ENCODE assay signal across 24 cellular contexts in genomic region chr14:64411001-64411400, GRCh38.
"Had no signal": no experiment of that assay in that cellular context is flagged by ENCODE, and none has a peak within 500 bp of the region (broad histone marks: within the 10 kb centered on the region; RNA-seq: fewer than 3 reads in every experiment).

No MANE protein-coding gene starts in this region.

- DNase-seq: activated CD4-positive, alpha-beta memory T cell treated with anti-CD3 and anti-CD28 coated beads, Interleukin-2, amount 10 ng/mL, durations not matched to agents 7 days and 5 days; activated CD4-positive, alpha-beta T cell treated with anti-CD3 and anti-CD28 coated beads, Interleukin-2, amount 10 ng/mL, durations not matched to agents 24 days and 14 days; activated CD4-positive, CD25-positive, alpha-beta regulatory T cell treated with anti-CD3 and anti-CD28 coated beads, Interleukin-2, amount 50 U/mL, for 72 hours; activated T-cell treated with anti-CD3 and anti-CD28 coated beads, Interleukin-2, amount 50 U/mL, for 1 hour; anterior cingulate cortex; colonic mucosa; effector CD8-positive, alpha-beta T cell; left ventricle myocardium superior; stimulated activated CD4-positive, alpha-beta T cell treated with anti-CD3 and anti-CD28 coated beads, Interleukin-12 subunit alpha, Interleukin-12 subunit beta, amount 100 ng/mL, for 4 hours; stimulated activated CD4-positive, alpha-beta T cell treated with anti-CD3 and anti-CD28 coated beads, Interleukin-4, amount 100 ng/mL, for 1 hour; stimulated activated naive CD8-positive, alpha-beta T cell treated with anti-CD3 and anti-CD28 coated beads, Interleukin-15, amount 100 ng/mL, for 72 hours; substantia nigra; T-helper 17 cell; T1000; upper lobe of left lung; WERI-Rb-1 had no signal

- H3K4me1 ChIP-seq: colonic mucosa, upper lobe of left lung had no signal

- H3K27me3 ChIP-seq: colonic mucosa, neutrophil, upper lobe of left lung had no signal

- H3K27ac ChIP-seq: colonic mucosa, neutrophil, skin epidermis, upper lobe of left lung, WERI-Rb-1 had no signal

- H3K4me1 Mint-ChIP-seq: activated naive CD4-positive, alpha-beta T cell treated with anti-CD3 and anti-CD28 coated beads, Interleukin-2, amount 50 U/mL, for 24 hours; activated T-helper 17 cell treated with anti-CD3 and anti-CD28 coated beads, Interleukin-2, amount 50 U/mL, for 72 hours; nephron had no signal

- H3K9me3 ChIP-seq: colonic mucosa, neutrophil, upper lobe of left lung had no signal

- H3K36me3 ChIP-seq: colonic mucosa had no signal

- H3K27ac Mint-ChIP-seq: activated naive CD4-positive, alpha-beta T cell treated with anti-CD3 and anti-CD28 coated beads, Interleukin-2, amount 50 U/mL, for 24 hours; T-helper 17 cell had no signal

- H3K9me3 Mint-ChIP-seq: activated CD4-positive, alpha-beta memory T cell treated with anti-CD3 and anti-CD28 coated beads, Interleukin-2, amount 10 ng/mL, durations not matched to agents 7 days and 5 days; activated CD4-positive, alpha-beta T cell treated with anti-CD3 and anti-CD28 coated beads, Interleukin-2, amount 10 ng/mL, durations not matched to agents 24 days and 14 days; activated naive CD4-positive, alpha-beta T cell treated with anti-CD3 and anti-CD28 coated beads, Interleukin-2, amount 50 U/mL, for 24 hours; activated T-helper 17 cell treated with anti-CD3 and anti-CD28 coated beads, Interleukin-2, amount 50 U/mL, for 72 hours; nephron; stimulated activated naive CD8-positive, alpha-beta T cell treated with anti-CD3 and anti-CD28 coated beads, Interleukin-15, amount 100 ng/mL, for 72 hours had no signal

- H3K4me3 Mint-ChIP-seq: activated CD4-positive, alpha-beta memory T cell treated with anti-CD3 and anti-CD28 coated beads, Interleukin-2, amount 10 ng/mL, durations not matched to agents 7 days and 5 days; activated CD4-positive, alpha-beta T cell treated with anti-CD3 and anti-CD28 coated beads, Interleukin-2, amount 10 ng/mL, durations not matched to agents 24 days and 14 days; activated naive CD4-positive, alpha-beta T cell treated with anti-CD3 and anti-CD28 coated beads, Interleukin-2, amount 50 U/mL, for 24 hours; activated T-helper 17 cell treated with anti-CD3 and anti-CD28 coated beads, Interleukin-2, amount 50 U/mL, for 72 hours; nephron; stimulated activated naive CD8-positive, alpha-beta T cell treated with anti-CD3 and anti-CD28 coated beads, Interleukin-15, amount 100 ng/mL, for 72 hours; T-helper 17 cell had no signal

- H3K27me3 Mint-ChIP-seq: activated CD4-positive, alpha-beta memory T cell treated with anti-CD3 and anti-CD28 coated beads, Interleukin-2, amount 10 ng/mL, durations not matched to agents 7 days and 5 days; activated CD4-positive, alpha-beta T cell treated with anti-CD3 and anti-CD28 coated beads, Interleukin-2, amount 10 ng/mL, durations not matched to agents 24 days and 14 days; activated naive CD4-positive, alpha-beta T cell treated with anti-CD3 and anti-CD28 coated beads, Interleukin-2, amount 50 U/mL, for 24 hours; activated T-helper 17 cell treated with anti-CD3 and anti-CD28 coated beads, Interleukin-2, amount 50 U/mL, for 72 hours; stimulated activated naive CD8-positive, alpha-beta T cell treated with anti-CD3 and anti-CD28 coated beads, Interleukin-15, amount 100 ng/mL, for 72 hours; T-helper 17 cell had no signal

- ATAC-seq: activated T-helper 17 cell treated with anti-CD3 and anti-CD28 coated beads, Interleukin-2, amount 50 U/mL, for 72 hours; left ventricle myocardium superior; sciatic nerve; stimulated activated naive CD8-positive, alpha-beta T cell treated with anti-CD3 and anti-CD28 coated beads, Interleukin-15, amount 100 ng/mL, for 72 hours; T-helper 17 cell had no signal

- H3K4me3 ChIP-seq: colonic mucosa, skin epidermis, upper lobe of left lung had no signal

- FAIRE-seq: bronchial epithelial cell, frontal cortex had no signal
